Comparison of ENCODE assay signal across 8 cellular contexts in genomic region chr11:103601230-103601846, GRCh38.
A peak's percentile ranks its signal among the peaks of the same experiment; 100 is the strongest.
DNase-seq lines count a peak whose midpoint lies in the region; ATAC-seq, FAIRE-seq and TF ChIP-seq lines count a peak whose summit lies in the region.

No MANE protein-coding gene starts in this region.

- H3K4me3 ChIP-seq in CD8-positive, alpha-beta T cell (ENCODE audit: low read depth, low read length) = no peak overlapping the region
- H3K4me3 ChIP-seq in endothelial cell of umbilical vein (replicated peaks in 1 of 3; ENCODE audit: insufficient read depth in 1 of 3, low read depth in 1 of 3, low read length in 3 of 3) (no peak overlapping the region), ovary (no peak overlapping the region)

- no peaks in the 10 kb centered on the region for H3K9me3 ChIP-seq in CD8-positive, alpha-beta T cell (ENCODE audit: low read length)
- no peaks in the 10 kb centered on the region for H3K9me3 ChIP-seq in endothelial cell of umbilical vein (replicated peaks; ENCODE audit: control insufficient read depth, insufficient read depth, low read length)
- no peaks in the 10 kb centered on the region for H3K9me3 ChIP-seq in ovary

- ATAC-seq in CD8-positive, alpha-beta T cell = peak; percentile 38
- peak; percentile 98 for ATAC-seq in GM18868 (IDR thresholded peaks at IDR 0.05; ENCODE audit: unreplicated experiment)
- ATAC-seq in HG02970 (IDR thresholded peaks at IDR 0.05; ENCODE audit: low FRiP score, unreplicated experiment) = peak; percentile 90

- peak; percentile 52 for TF ChIP-seq CTCF in CD8-positive, alpha-beta T cell (IDR thresholded peaks at IDR 0.05)
- TF ChIP-seq CTCF in endothelial cell of umbilical vein (IDR thresholded peaks at IDR 0.05; ENCODE audit: extremely low read depth in 1 of 2, insufficient read depth in 1 of 2, low read depth in 1 of 2, low read length in 2 of 2) (peak; percentile 80 to 89), ovary (IDR thresholded peaks at IDR 0.05) (no peak)

- H3K27me3 ChIP-seq in CD8-positive, alpha-beta T cell (ENCODE audit: insufficient read depth, low read length) = no peaks in the 10 kb centered on the region
- H3K27me3 ChIP-seq in endothelial cell of umbilical vein (ENCODE audit: control insufficient read depth in 2 of 2, insufficient read depth in 2 of 2, low read length in 2 of 2) = no peaks in the 10 kb centered on the region
- no peaks in the 10 kb centered on the region for H3K27me3 ChIP-seq in ovary

- BruUV-seq in endothelial cell of umbilical vein (replicated peaks; lab: Mats Ljungman, UMichigan) = no TSS peak

- no peak for TF ChIP-seq EP300 in ovary (IDR thresholded peaks at IDR 0.05)

- no peaks in the 10 kb centered on the region for H3K79me2 ChIP-seq in endothelial cell of umbilical vein (ENCODE audit: control insufficient read depth, insufficient read depth, low read length)

- intact Hi-C loops in CD8-positive, alpha-beta T cell (cut with DNase I, micrococcal nuclease) = loop anchor here (2.0 to 10.0 kb wide), 4 partner anchors 277 to 564 kb away; partner anchors contain the start of gene DYNC2H1 (in 1 of the 2)
- intact Hi-C loops in endothelial cell of umbilical vein (cut with micrococcal nuclease) (loop anchor here (1.0 to 5.0 kb wide), 10 partner anchors 58 to 770 kb away; partner anchors contain the start of gene DYNC2H1), ovary (cut with DNase I) (no loop called here)

- peak overlapping the region; percentile 83 for H2AFZ ChIP-seq in endothelial cell of umbilical vein (ENCODE audit: low read depth, low read length)

- peaks cover 9% of the 10 kb centered on the region for H3K27me3 Mint-ChIP-seq in CD8-positive, alpha-beta T cell (ENCODE audit: low read depth)

- no peaks in the 10 kb centered on the region for H3K9me1 ChIP-seq in endothelial cell of umbilical vein (replicated peaks; ENCODE audit: control insufficient read depth, extremely low read depth, insufficient read depth, low read length)

- no peaks in the 10 kb centered on the region for H3K4me1 ChIP-seq in CD8-positive, alpha-beta T cell (ENCODE audit: insufficient read depth, low read length)
- peaks cover 12% of the 10 kb centered on the region for H3K4me1 ChIP-seq in endothelial cell of umbilical vein (ENCODE audit: control insufficient read depth, extremely low read depth, insufficient read depth, low read length)
- no peaks in the 10 kb centered on the region for H3K4me1 ChIP-seq in ovary (ENCODE audit: insufficient read depth)

- H3K36me3 Mint-ChIP-seq in CD8-positive, alpha-beta T cell = no peaks in the 10 kb centered on the region

- CTCF ChIA-PET in CD8-positive, alpha-beta T cell (lab: Charles Lee) = interaction anchor here (1.1 kb wide), 1 partner anchor 565 kb away, joined by 6 read pairs; no protein-coding TSS in a partner anchor
- CTCF ChIA-PET in endothelial cell of umbilical vein (lab: Charles Lee) = interaction anchor here (0.7 to 2.9 kb wide), 38 partner anchors 8 to 509 kb away, joined by 3 to 36 read pairs (median 4); partner anchors contain the start of genes DCUN1D5 and DYNC2H1

- H3K4me1 Mint-ChIP-seq in CD8-positive, alpha-beta T cell (ENCODE audit: low read depth) = no peaks in the 10 kb centered on the region

- no peak overlapping the region for H3K27ac Mint-ChIP-seq in CD8-positive, alpha-beta T cell

- no peaks in the 10 kb centered on the region for H3K9me3 Mint-ChIP-seq in CD8-positive, alpha-beta T cell

- H3K36me3 ChIP-seq in CD8-positive, alpha-beta T cell (ENCODE audit: insufficient read depth, low read length) = no peaks in the 10 kb centered on the region
- H3K36me3 ChIP-seq in endothelial cell of umbilical vein (ENCODE audit: control insufficient read depth in 2 of 2, extremely low read depth in 1 of 2, insufficient read depth in 2 of 2, low read length in 2 of 2) (no peaks in the 10 kb centered on the region), ovary (no peaks in the 10 kb centered on the region)

- 74 to 78% (median 74%) methylated on average over 3 of the region's 3 CpGs for WGBS in ovary, 3 donors

- H3K9ac ChIP-seq in endothelial cell of umbilical vein (replicated peaks; ENCODE audit: extremely low read depth, insufficient read depth, low read length) = no peak overlapping the region

- FAIRE-seq in endothelial cell of umbilical vein (lab: Jason Lieb, UNC) = peak; percentile 70

- peak overlapping the region; percentile 39 for H3K4me2 ChIP-seq in endothelial cell of umbilical vein (ENCODE audit: insufficient read depth, low read length)

- no peaks in the 10 kb centered on the region for H4K20me1 ChIP-seq in endothelial cell of umbilical vein (replicated peaks; ENCODE audit: control insufficient read depth, extremely low read depth, insufficient read depth, low read length)

- POLR2A ChIA-PET in CD8-positive, alpha-beta T cell (lab: Charles Lee) = no interaction called here
- POLR2A ChIA-PET in endothelial cell of umbilical vein (lab: Charles Lee) = no interaction called here

- dilution Hi-C loops in endothelial cell of umbilical vein (cut with MboI; ENCODE audit: extremely low pct_ligation_motif_present, low sequenced_read_pairs) = no loop called here

- TF ChIP-seq POLR2A in endothelial cell of umbilical vein (IDR thresholded peaks at IDR 0.05; ENCODE audit: low read depth, low read length) = no peak
- no peak for TF ChIP-seq POLR2A in ovary (IDR thresholded peaks at IDR 0.05)

- DNase-seq in CD8-positive, alpha-beta T cell = no peak
- peak; percentile 26 for DNase-seq in NCI-H1436 (lab: John Stamatoyannopoulos, UW)
- DNase-seq in SKM-1 treated with dmso at 0.1 percent for 144 hours (lab: John Stamatoyannopoulos, UW; ENCODE audit: unreplicated experiment) = peak; percentile 72
- DNase-seq in endothelial cell of umbilical vein (ENCODE audit: low read depth, low spot score) = peak; percentile 78
- peak; percentile 67 for DNase-seq in myocyte (ENCODE audit: low read depth)
- no peak for DNase-seq in ovary

- H3K4me3 Mint-ChIP-seq in CD8-positive, alpha-beta T cell = no peak overlapping the region

- no peak overlapping the region for H3K27ac ChIP-seq in CD8-positive, alpha-beta T cell (ENCODE audit: low read depth, low read length)
- H3K27ac ChIP-seq in endothelial cell of umbilical vein (ENCODE audit: insufficient read depth, low read depth, low read length) = peak overlapping the region; percentile 58
- no peak overlapping the region for H3K27ac ChIP-seq in ovary

TF ChIP-seq in endothelial cell of umbilical vein, 7 proteins besides CTCF, POLR2A, EP300 and RAD21:
- peak; percentile 12 for TF ChIP-seq FOS (IDR thresholded peaks at IDR 0.05; ENCODE audit: borderline replicate concordance, insufficient read depth, low read length)
- TF ChIP-seq GATA2 (IDR thresholded peaks at IDR 0.05; ENCODE audit: insufficient read depth, insufficient read length, low read depth, low read length) = no peak
- TF ChIP-seq MYC (IDR thresholded peaks at IDR 0.05; ENCODE audit: low read depth, low read length) = no peak
TF ChIP-seq in endothelial cell of umbilical vein: peak in this region for 1.

Comparison
In these comparisons a context has a peak if more than half of its experiments do, and no peak if none do; other contexts are left out.
1. ATAC-seq: peak in every context shown above with its lines; median percentile 98 in GM18868; 90 in HG02970; 38 in CD8-positive, alpha-beta T cell.
2. DNase-seq: peak in NCI-H1436 (single experiment), SKM-1 treated with dmso at 0.1 percent for 144 hours (single experiment), endothelial cell of umbilical vein (single experiment) and myocyte (single experiment); none in CD8-positive, alpha-beta T cell (0 of 7) and ovary (0 of 5).
3. CTCF ChIP-seq: peak in CD8-positive, alpha-beta T cell (single experiment) and endothelial cell of umbilical vein (2 of 2); none in ovary (0 of 3).
4. intact Hi-C loops: an anchor here in CD8-positive, alpha-beta T cell (2.0 to 10.0 kb wide) and endothelial cell of umbilical vein (1.0 to 5.0 kb wide); none called in ovary.